In the genomic region with DNA sequence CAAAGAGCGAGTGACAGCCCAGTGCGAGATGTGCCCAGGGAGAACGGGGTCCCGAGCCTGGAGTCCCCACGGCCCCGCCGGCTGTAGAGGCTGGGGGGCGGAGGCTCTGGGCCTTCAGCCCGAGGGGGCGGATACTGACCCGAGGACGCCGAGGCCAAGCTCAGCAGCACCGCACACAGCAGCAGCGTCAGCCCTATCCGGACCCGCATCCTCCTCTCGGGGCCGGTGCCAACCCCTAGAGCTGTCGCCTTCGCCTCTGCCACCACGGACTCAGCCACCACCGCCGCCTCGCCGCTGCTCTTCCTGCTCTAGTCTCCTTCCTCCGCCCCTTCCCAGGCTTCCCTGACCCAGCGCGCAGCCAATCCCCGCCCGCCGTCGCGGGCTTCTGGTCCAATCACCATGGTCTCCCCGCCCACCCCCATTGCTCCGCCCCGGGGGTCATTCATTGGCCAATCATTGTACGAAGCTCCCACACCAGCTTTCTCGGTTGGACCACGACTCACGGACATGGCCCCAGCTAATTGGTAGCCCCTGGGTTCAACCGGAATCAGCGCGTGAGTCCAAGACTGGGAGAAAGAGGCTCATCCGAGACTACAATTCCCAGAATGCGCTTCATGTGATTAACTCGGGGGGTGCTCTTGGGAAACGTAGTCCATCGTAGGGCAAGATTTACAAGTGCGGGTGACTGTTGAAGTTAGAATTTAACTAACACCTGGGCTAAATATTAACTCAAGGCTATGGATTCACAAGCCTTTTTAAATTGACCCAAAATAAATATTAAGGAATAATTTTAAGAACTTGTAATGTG, we compare ENCODE assay signal across 8 cellular contexts. TPM values are rescaled to one million over a fixed set of nuclear protein-coding genes. Genes with fewer than 3 reads are reported as not detected.
A peak's percentile ranks its signal among the peaks of the same experiment; 100 is the strongest.
DNase-seq lines count a peak whose midpoint lies in the region; ATAC-seq and TF ChIP-seq lines count a peak whose summit lies in the region.

A gene (minus strand): TSS at position 318 of the 808 bp plus-strand sequence. CDS start 109 bp downstream, at position 209.

- CTCF ChIA-PET in IMR-90 (lab: Yijun Ruan, JAX): no interaction called here

- no peaks in the 10 kb centered on the region for H3K9me3 ChIP-seq in IMR-90 (ENCODE audit: control insufficient read depth, insufficient read depth, low read length)

- WGBS in IMR-90 (ENCODE audit: extremely low coverage in 2 of 2, insufficient read length in 1 of 2), 2 experiments: 1% methylated on average over 25 of the region's 50 CpGs; no CpG with 5 or more reads in 1 of the 2 experiments

- no peaks in the 10 kb centered on the region for H3K27me3 ChIP-seq in IMR-90 (ENCODE audit: control insufficient read depth, insufficient read depth, low read length)

- no peaks in the 10 kb centered on the region; the same call in 1 of the 2 replicates for H4K20me1 ChIP-seq in IMR-90 (ENCODE audit: insufficient read depth, low read length)

- peak within 1 kb of the TSS; percentile 53 for H2BK5ac ChIP-seq in IMR-90 (ENCODE audit: low read depth, low read length, poor library complexity, severe bottlenecking)

- H3K9me1 ChIP-seq in IMR-90 (ENCODE audit: insufficient read depth, low read length): no peaks in the 10 kb centered on the region

- H4K91ac ChIP-seq in IMR-90 (ENCODE audit: insufficient read depth, low read depth, low read length): no peak within 1 kb of the TSS

- H3K14ac ChIP-seq in IMR-90 (replicated peaks; ENCODE audit: low read depth, low read length): no peak within 1 kb of the TSS

- peaks cover 2% of the 10 kb centered on the region; the same call in 1 of the 2 replicates for H3K36me3 ChIP-seq in IMR-90 (ENCODE audit: control insufficient read depth, insufficient read depth, low read length)

- BruUV-seq in IMR-90 (replicated peaks; lab: Mats Ljungman, UMichigan): no TSS peak

- no peak within 1 kb of the TSS for H3K56ac ChIP-seq in IMR-90 (ENCODE audit: extremely low read depth, insufficient read depth, low read length)

- peak within 1 kb of the TSS; percentile 91 for H3K4me2 ChIP-seq in IMR-90 (ENCODE audit: low read depth, low read length)

- no peaks in the 10 kb centered on the region for H3K4me1 ChIP-seq in IMR-90 (ENCODE audit: control insufficient read depth, insufficient read depth, low read length)

- H2AK5ac ChIP-seq in IMR-90 (ENCODE audit: low read depth, low read length): 0 out of 2 replicates have a peak within 1 kb of the TSS, but pooled peaks have one; percentile 13

- dilution Hi-C loops in IMR-90 (cut with HindIII; ENCODE audit: low sequenced_read_pairs, unreplicated experiment): no loop called here

- intact Hi-C loops in IMR-90 (cut with micrococcal nuclease): no loop called here

- ATAC-seq in GM21528 (IDR thresholded peaks at IDR 0.05; ENCODE audit: low FRiP score, unreplicated experiment) (peak; percentile 96), IMR-90 (ENCODE audit: low read depth) (peak; percentile 99)

- H4K8ac ChIP-seq in IMR-90 (ENCODE audit: low read depth in 2 of 2, low read length in 2 of 2): peak within 1 kb of the TSS; percentile 90 to 93; a peak in 3 of 4 replicates

- POLR2A ChIA-PET in IMR-90 (lab: Charles Lee; ENCODE audit: unreplicated experiment): no interaction called here

- peak within 1 kb of the TSS; percentile 96 for H3K4me3 ChIP-seq in IMR-90 (ENCODE audit: insufficient read depth, low read depth, low read length)

- H2AK9ac ChIP-seq in IMR-90 (replicated peaks; ENCODE audit: low read depth, low read length, poor library complexity): peak within 1 kb of the TSS; percentile 49

- H3K9ac ChIP-seq in IMR-90 (ENCODE audit: low read depth, low read length): peak within 1 kb of the TSS; percentile 79

- H2BK15ac ChIP-seq in IMR-90 (ENCODE audit: low read depth, low read length): no peak within 1 kb of the TSS

- H3K23ac ChIP-seq in IMR-90 (ENCODE audit: low read depth, low read length): no peak within 1 kb of the TSS; the same call in 1 of the 2 replicates

- TF ChIP-seq RAD21 in IMR-90 (IDR thresholded peaks at IDR 0.05; ENCODE audit: low read length): no peak

- H2BK120ac ChIP-seq in IMR-90 (ENCODE audit: low read depth, low read length): no peak within 1 kb of the TSS

- peaks cover 8% of the 10 kb centered on the region in 2 experiments; a peak in 3 of 4 replicates for H3K79me1 ChIP-seq in IMR-90 (ENCODE audit: low read depth in 1 of 2, low read length in 2 of 2)

- DNase-seq in DMS 273 (lab: John Stamatoyannopoulos, UW; ENCODE audit: unreplicated experiment) (peak; percentile 100), IMR-90 (peak; percentile 99), OCI-M1 (lab: John Stamatoyannopoulos, UW) (peak; percentile 99), activated T-cell treated with anti-CD3 and anti-CD28 coated beads for 24 hours (ENCODE audit: low read depth) (peak; percentile 100), epidermal melanocyte (ENCODE audit: insufficient read length, low spot score) (peak; percentile 98), middle frontal gyrus (ENCODE audit: extremely low spot score, low spot score) (peak; percentile 100)
- DNase-seq in stimulated activated CD8-positive, alpha-beta memory T cell treated with anti-CD3 and anti-CD28 coated beads, Interleukin-2, amount 100 ng/mL, for 48 hours (ENCODE audit: low read depth in 2 of 2): peak; percentile 98

- no peak within 1 kb of the TSS for H3K18ac ChIP-seq in IMR-90 (ENCODE audit: low read depth, low read length)

- in situ Hi-C loops in IMR-90 (cut with MboI; ENCODE audit: low sequenced_read_pairs): no loop called here

- H2AFZ ChIP-seq in IMR-90 (replicated peaks; ENCODE audit: low read length, poor library complexity): peak within 1 kb of the TSS; percentile 93

- peak within 1 kb of the TSS; percentile 77 for H3K27ac ChIP-seq in IMR-90 (ENCODE audit: insufficient read depth, low read length)

- H4K5ac ChIP-seq in IMR-90 (ENCODE audit: low read depth, low read length): peak within 1 kb of the TSS; percentile 91

- TF ChIP-seq CTCF in IMR-90 (conservative IDR thresholded peaks at IDR 0.05; ENCODE audit: low read depth, low read length): no peak

- H2BK20ac ChIP-seq in IMR-90 (ENCODE audit: low read depth, low read length): no peak within 1 kb of the TSS

- TF ChIP-seq POLR2A in IMR-90 (IDR thresholded peaks at IDR 0.05; ENCODE audit: low read depth, low read length): peak; percentile 90

- H3K4ac ChIP-seq in IMR-90 (ENCODE audit: low read depth, low read length): peak within 1 kb of the TSS; percentile 55

TF ChIP-seq in IMR-90, 13 proteins besides CTCF, POLR2A, EP300 and RAD21:
- TF ChIP-seq BHLHE40 (IDR thresholded peaks at IDR 0.05; ENCODE audit: low read depth, low read length) (0 out of 2 replicates have a peak, but pooled peaks have one; percentile 56), RFX5 (IDR thresholded peaks at IDR 0.05; ENCODE audit: low read depth, low read length) (no peak; the same call in 1 of the 2 replicates), FOS (IDR thresholded peaks at IDR 0.05; ENCODE audit: low read depth, low read length) (peak; percentile 22; the same call in 1 of the 2 replicates), CHD1 (IDR thresholded peaks at IDR 0.05; ENCODE audit: low read depth, low read length) (no peak), MAZ (IDR thresholded peaks at IDR 0.05; ENCODE audit: borderline replicate concordance, low read depth, low read length) (peak; percentile 46; the same call in 1 of the 2 replicates), SMC3 (IDR thresholded peaks at IDR 0.05; ENCODE audit: low read depth, low read length) (no peak), MAFK (IDR thresholded peaks at IDR 0.05; ENCODE audit: low read depth, low read length) (no peak), NFE2L2 (IDR thresholded peaks at IDR 0.05; ENCODE audit: low read depth, low read length) (no peak), MXI1 (IDR thresholded peaks at IDR 0.05; ENCODE audit: borderline replicate concordance, low read depth, low read length) (peak; percentile 23; the same call in 1 of the 2 replicates), CEBPB (IDR thresholded peaks at IDR 0.05; ENCODE audit: low read depth, low read length) (peak; percentile 0; the same call in 1 of the 2 replicates), RCOR1 (IDR thresholded peaks at IDR 0.05; ENCODE audit: insufficient replicate concordance, low read length) (no peak)
- TF ChIP-seq, protein P1, sequence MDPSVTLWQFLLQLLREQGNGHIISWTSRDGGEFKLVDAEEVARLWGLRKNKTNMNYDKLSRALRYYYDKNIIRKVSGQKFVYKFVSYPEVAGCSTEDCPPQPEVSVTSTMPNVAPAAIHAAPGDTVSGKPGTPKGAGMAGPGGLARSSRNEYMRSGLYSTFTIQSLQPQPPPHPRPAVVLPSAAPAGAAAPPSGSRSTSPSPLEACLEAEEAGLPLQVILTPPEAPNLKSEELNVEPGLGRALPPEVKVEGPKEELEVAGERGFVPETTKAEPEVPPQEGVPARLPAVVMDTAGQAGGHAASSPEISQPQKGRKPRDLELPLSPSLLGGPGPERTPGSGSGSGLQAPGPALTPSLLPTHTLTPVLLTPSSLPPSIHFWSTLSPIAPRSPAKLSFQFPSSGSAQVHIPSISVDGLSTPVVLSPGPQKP (IDR thresholded peaks at IDR 0.05; ENCODE audit: borderline replicate concordance, low read depth, low read length): no peak
- TF ChIP-seq, protein P2, sequence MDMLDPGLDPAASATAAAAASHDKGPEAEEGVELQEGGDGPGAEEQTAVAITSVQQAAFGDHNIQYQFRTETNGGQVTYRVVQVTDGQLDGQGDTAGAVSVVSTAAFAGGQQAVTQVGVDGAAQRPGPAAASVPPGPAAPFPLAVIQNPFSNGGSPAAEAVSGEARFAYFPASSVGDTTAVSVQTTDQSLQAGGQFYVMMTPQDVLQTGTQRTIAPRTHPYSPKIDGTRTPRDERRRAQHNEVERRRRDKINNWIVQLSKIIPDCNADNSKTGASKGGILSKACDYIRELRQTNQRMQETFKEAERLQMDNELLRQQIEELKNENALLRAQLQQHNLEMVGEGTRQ (IDR thresholded peaks at IDR 0.05; ENCODE audit: low read depth, low read length): peak; percentile 70

RNA-seq across cellular contexts. Expression of the gene that starts here (rescaled TPM):
- 62.4 and 78.9 TPM in 2 replicates for total RNA-seq in IMR-90 (2012; rRNA removed)
- polyA plus RNA-seq in IMR-90 (2012; rRNA removed): 16.9 and 21.0 TPM in 2 replicates
- 18.6 and 19.0 TPM in 2 replicates for polyA plus RNA-seq in IMR-90 (2012; cell fraction: cytosol; rRNA removed)
- 11.6 and 34.0 TPM in 2 replicates for polyA plus RNA-seq in IMR-90 (2012; cell fraction: nucleus; rRNA removed; ENCODE audit: low replicate concordance)

Comparison
In these comparisons a context has a peak if more than half of its experiments do, and no peak if none do; other contexts are left out.
1. Peak in every context shown above with its lines: DNase-seq, ATAC-seq, H3K4me3 ChIP-seq and H3K27ac ChIP-seq.